ENCODE assay signal across 11 cellular contexts in genomic region chr7:90931996-90932912, GRCh38.
DNase-seq lines count a peak whose midpoint lies in the region; ATAC-seq, FAIRE-seq and TF ChIP-seq lines count a peak whose summit lies in the region.
"Had no signal": no experiment of that assay in that cellular context is flagged by ENCODE, and none has a peak within 500 bp of the region (broad histone marks: within the 10 kb centered on the region; RNA-seq: fewer than 3 reads in every experiment).

No MANE protein-coding gene starts in this region.

- TF ChIP-seq CTCF in GM20000 (IDR thresholded peaks at IDR 0.05; ENCODE audit: extremely low read depth, missing control alignments) (no peak), kidney (IDR thresholded peaks at IDR 0.05; ENCODE audit: borderline replicate concordance, extremely low read depth, insufficient read depth) (no peak), brain microvascular endothelial cell (IDR thresholded peaks at IDR 0.05; ENCODE audit: low read depth, low read length, missing control alignments) (no peak)

- H3K27me3 Mint-ChIP-seq in CD8-positive, alpha-beta memory T cell, result no peaks in the 10 kb centered on the region

- DNase-seq in DMS79 treated with DMSO at 0.1 percent for 48 hours (lab: John Stamatoyannopoulos, UW) (peak; percentile 7), GM20000 (ENCODE audit: low spot score) (peak; percentile 66), SJCRH30 (peak; percentile 31 to 61), kidney (no peak), brain microvascular endothelial cell (no peak)
- no peak for DNase-seq in activated naive CD4-positive, alpha-beta T cell treated with Interleukin-2 at 50 U/mL for 16 hours
- DNase-seq in CD8-positive, alpha-beta memory T cell, result no peak
- DNase-seq: activated CD4-positive, alpha-beta T cell treated with anti-CD3 and anti-CD28 coated beads, Interleukin-2, amount 50 U/mL, for 4 hours; IMR-90 had no signal

- POLR2A ChIA-PET in CD8-positive, alpha-beta memory T cell (lab: Charles Lee), result no interaction called here

- peak overlapping the region in 1 of 8 donors; percentile 32 for H3K27ac Mint-ChIP-seq in CD8-positive, alpha-beta memory T cell

- H3K4me3 ChIP-seq in SJCRH30, result no peak overlapping the region
- no peak overlapping the region for H3K4me3 ChIP-seq in kidney (ENCODE audit: low read length in 2 of 2)
- H3K4me3 ChIP-seq in CD8-positive, alpha-beta memory T cell (ENCODE audit: low read length), result no peak overlapping the region
- no peak overlapping the region for H3K4me3 ChIP-seq in brain microvascular endothelial cell (ENCODE audit: low read depth, low read length)
- H3K4me3 ChIP-seq: thoracic aorta had no signal

- no peak overlapping the region for H3K4me3 Mint-ChIP-seq in CD8-positive, alpha-beta memory T cell

- 0 out of 2 replicates have a peak, but pooled peaks cover 3% of the 10 kb centered on the region for H3K4me1 ChIP-seq in SJCRH30
- H3K4me1 ChIP-seq in kidney (ENCODE audit: control insufficient read depth in 1 of 2, insufficient read depth in 1 of 2, low read depth in 1 of 2, low read length in 2 of 2), result peaks cover 0 to 4% of the 10 kb centered on the region in 2 donors
- H3K4me1 ChIP-seq in CD8-positive, alpha-beta memory T cell (ENCODE audit: insufficient read depth, low read length), result no peaks in the 10 kb centered on the region

- CTCF ChIA-PET in CD8-positive, alpha-beta memory T cell (lab: Charles Lee), result no interaction called here

- H3K4me1 Mint-ChIP-seq in CD8-positive, alpha-beta memory T cell, result no peaks in the 10 kb centered on the region

- H3K27ac ChIP-seq in SJCRH30 (peak overlapping the region; percentile 5; the same call in 1 of the 2 replicates), kidney (ENCODE audit: low read depth in 2 of 2, low read length in 2 of 2) (no peak overlapping the region), brain microvascular endothelial cell (no peak overlapping the region)
- no peak overlapping the region for H3K27ac ChIP-seq in CD8-positive, alpha-beta memory T cell (ENCODE audit: low read depth, low read length)
- H3K27ac ChIP-seq: thoracic aorta had no signal

- peak; percentile 92 for ATAC-seq in HG03175 (IDR thresholded peaks at IDR 0.05; ENCODE audit: unreplicated experiment)

- intact Hi-C loops in kidney (cut with DNase I), result no loop called here

- no peak overlapping the region for H3K9ac ChIP-seq in kidney (ENCODE audit: low read length in 2 of 2)

- FAIRE-seq in kidney (lab: Jason Lieb, UNC), result no peak

- in situ Hi-C loops in brain microvascular endothelial cell (cut with HindIII; ENCODE audit: low pct_ligation_motif_present, low sequenced_read_pairs), result no loop called here

- H3K36me3 ChIP-seq in SJCRH30 (peaks cover 8% of the 10 kb centered on the region), kidney (ENCODE audit: control insufficient read depth in 1 of 2, insufficient read depth in 2 of 2, low read length in 2 of 2) (no peaks in the 10 kb centered on the region), brain microvascular endothelial cell (replicated peaks) (no peaks in the 10 kb centered on the region)
- H3K36me3 ChIP-seq in CD8-positive, alpha-beta memory T cell (ENCODE audit: insufficient read depth, low read length), result no peaks in the 10 kb centered on the region
- H3K36me3 ChIP-seq: thoracic aorta had no signal

- H3K27me3 ChIP-seq in SJCRH30, result no peaks in the 10 kb centered on the region
- H3K27me3 ChIP-seq in CD8-positive, alpha-beta memory T cell (ENCODE audit: insufficient read depth, low read length, poor library complexity, severe bottlenecking), result no peaks in the 10 kb centered on the region
- H3K27me3 ChIP-seq in brain microvascular endothelial cell (replicated peaks), result no peaks in the 10 kb centered on the region

- H3K9me3 Mint-ChIP-seq in CD8-positive, alpha-beta memory T cell, result peaks cover 0 to 10% (median 0%) of the 10 kb centered on the region in 5 donors

- H3K36me3 Mint-ChIP-seq in CD8-positive, alpha-beta memory T cell, result no peaks in the 10 kb centered on the region

- H3K9me3 ChIP-seq in SJCRH30 (replicated peaks) (0 out of 2 replicates have a peak, but pooled peaks cover 3% of the 10 kb centered on the region), kidney (ENCODE audit: control insufficient read depth in 1 of 2, low read length in 2 of 2) (no peaks in the 10 kb centered on the region)
- H3K9me3 ChIP-seq in CD8-positive, alpha-beta memory T cell (ENCODE audit: low read length), result no peaks in the 10 kb centered on the region
- H3K9me3 ChIP-seq: thoracic aorta had no signal

Comparison
In these comparisons a context has a peak if more than half of its experiments do, and no peak if none do; other contexts are left out.
1. DNase-seq: peak in DMS79 treated with DMSO at 0.1 percent for 48 hours (single experiment), GM20000 (single experiment) and SJCRH30 (2 of 2); none in activated naive CD4-positive, alpha-beta T cell treated with Interleukin-2 at 50 U/mL for 16 hours (single experiment), kidney (single experiment), CD8-positive, alpha-beta memory T cell (0 of 5) and brain microvascular endothelial cell (single experiment).